Comparison of ENCODE assay signal across 13 cellular contexts in the genomic region with DNA sequence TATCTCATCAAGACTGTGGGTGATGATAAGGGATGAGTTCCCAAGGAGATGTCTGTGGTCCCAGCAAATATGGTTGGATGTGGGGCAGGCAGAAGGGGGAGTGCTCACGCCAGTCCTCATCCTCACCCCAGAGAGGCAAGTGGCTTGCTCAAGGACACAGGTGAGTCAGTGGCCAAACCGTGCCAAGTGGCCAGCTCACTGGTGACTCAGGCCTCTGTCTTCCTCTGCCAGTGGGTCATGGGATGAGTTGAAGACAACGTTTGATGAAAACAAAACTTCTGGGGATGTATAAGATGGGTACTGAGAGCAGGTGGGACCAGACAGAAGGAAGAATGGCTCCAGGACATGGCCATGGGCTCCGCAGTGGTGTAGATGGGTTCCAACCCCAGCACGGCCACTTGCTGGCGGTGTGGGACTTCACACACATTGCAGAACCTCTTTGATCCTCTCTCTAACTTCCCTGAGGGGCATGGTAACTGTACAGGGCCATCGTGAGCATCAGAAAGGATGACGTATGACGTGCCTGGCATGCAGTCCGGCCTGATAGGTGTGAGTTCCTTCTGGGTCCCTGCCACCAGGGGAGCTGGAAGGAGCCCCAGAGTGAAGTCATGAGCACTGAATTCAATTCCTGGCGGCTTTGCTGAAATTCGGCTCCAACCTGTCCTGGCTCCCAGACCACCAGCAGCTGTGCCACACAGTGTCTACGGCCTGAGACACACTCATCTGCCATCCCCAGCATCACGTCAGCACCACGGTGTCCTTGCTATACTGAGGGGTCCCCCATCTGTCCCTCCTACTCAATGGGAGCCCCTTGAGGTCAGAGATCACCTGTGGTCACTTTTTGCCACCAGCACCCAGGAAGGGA. TPM values are rescaled to one million over a fixed set of nuclear protein-coding genes. Genes with fewer than 3 reads are reported as not detected.
DNase-seq lines count a peak whose midpoint lies in the region; ATAC-seq and TF ChIP-seq lines count a peak whose summit lies in the region.
"Had no signal": no experiment of that assay in that cellular context is flagged by ENCODE, and none has a peak within 500 bp of the region (broad histone marks: within the 10 kb centered on the region; RNA-seq: fewer than 3 reads in every experiment).

No MANE protein-coding gene starts in this region.

- BruUV-seq in HCT116 (replicated peaks; lab: Mats Ljungman, UMichigan): no TSS peak

- peak overlapping the region; percentile 63 for H3K4me2 ChIP-seq in HCT116 (ENCODE audit: low read length)

- TF ChIP-seq CTCF in HCT116 (IDR thresholded peaks at IDR 0.05 in 2 of 3, conservative IDR thresholded peaks at IDR 0.05 in 1 of 3; ENCODE audit: borderline replicate concordance in 1 of 3, insufficient read depth in 1 of 3, low read depth in 2 of 3, low read length in 2 of 3): peak in 1 of 3 experiments; percentile 19; a peak in 2 of 6 replicates

- RAD21 ChIA-PET in HCT116 (lab: Charles Lee; ENCODE audit: low non-redundant PET in 1 of 2, low total read pairs in 2 of 2, uncharacterized antibody in 2 of 2, unreplicated experiment in 2 of 2): no interaction called here

- no peak overlapping the region for H3K27ac ChIP-seq in HCT116 (ENCODE audit: low read depth, low read length)

- TF ChIP-seq RAD21 in HCT116 (IDR thresholded peaks at IDR 0.05; ENCODE audit: low read depth): no peak

- intact Hi-C loops in HCT116 (cut with micrococcal nuclease): no loop called here

- POLR2A ChIA-PET in HCT116 (lab: Charles Lee): interaction anchor here (0.6 to 1.1 kb wide), 2 partner anchors 8 to 24 kb away, joined by 3 read pairs; no protein-coding TSS in a partner anchor

- no peaks in the 10 kb centered on the region for H4K20me1 ChIP-seq in HCT116 (ENCODE audit: insufficient read depth)

- H3K79me2 ChIP-seq in HCT116 (ENCODE audit: insufficient read depth, low read length): no peaks in the 10 kb centered on the region

- no peak overlapping the region for H2AFZ ChIP-seq in HCT116 (ENCODE audit: low read depth, low read length, poor library complexity, severe bottlenecking)

- no peaks in the 10 kb centered on the region for H3K9me3 Mint-ChIP-seq in activated T-helper 17 cell treated with anti-CD3 and anti-CD28 coated beads, Interleukin-2, amount 50 U/mL, for 72 hours
- no peaks in the 10 kb centered on the region for H3K9me3 Mint-ChIP-seq in natural killer cell treated with Interleukin-12 subunit alpha and Interleukin-12 subunit beta and Interleukin-15 and Interleukin-18, amount 100 ng/mL, for 72 hours

- H3K27me3 ChIP-seq in HCT116 (ENCODE audit: insufficient read depth, low read length): no peaks in the 10 kb centered on the region

- peak overlapping the region; percentile 77 for H3K27ac Mint-ChIP-seq in activated T-helper 17 cell treated with anti-CD3 and anti-CD28 coated beads, Interleukin-2, amount 50 U/mL, for 72 hours
- no peak overlapping the region for H3K27ac Mint-ChIP-seq in natural killer cell treated with Interleukin-12 subunit alpha and Interleukin-12 subunit beta and Interleukin-15 and Interleukin-18, amount 100 ng/mL, for 72 hours
- H3K27ac Mint-ChIP-seq: stimulated activated effector memory CD8-positive, alpha-beta T cell treated with anti-CD3 and anti-CD28 coated beads, Interleukin-12 subunit alpha, Interleukin-12 subunit beta, amount 100 ng/mL, for 72 hours had no signal

- H3K9ac ChIP-seq in HCT116 (ENCODE audit: low read length): peak overlapping the region; percentile 5; the same call in 1 of the 2 replicates

- peak overlapping the region; percentile 57 for H3K4me3 Mint-ChIP-seq in activated T-helper 17 cell treated with anti-CD3 and anti-CD28 coated beads, Interleukin-2, amount 50 U/mL, for 72 hours
- no peak overlapping the region for H3K4me3 Mint-ChIP-seq in natural killer cell treated with Interleukin-12 subunit alpha and Interleukin-12 subunit beta and Interleukin-15 and Interleukin-18, amount 100 ng/mL, for 72 hours
- H3K4me3 Mint-ChIP-seq: stimulated activated effector memory CD8-positive, alpha-beta T cell treated with anti-CD3 and anti-CD28 coated beads, Interleukin-12 subunit alpha, Interleukin-12 subunit beta, amount 100 ng/mL, for 72 hours had no signal

- H3K9me2 ChIP-seq in HCT116 (ENCODE audit: insufficient read depth): no peaks in the 10 kb centered on the region

- H3K4me1 ChIP-seq in HCT116 (ENCODE audit: control insufficient read depth in 1 of 2, insufficient read depth in 2 of 2, low read length in 2 of 2): peaks cover 27 to 53% of the 10 kb centered on the region in 2 experiments

- H3K9me3 ChIP-seq in HCT116 (ENCODE audit: control insufficient read depth in 1 of 2, insufficient read depth in 1 of 2, low read depth in 1 of 2, low read length in 2 of 2): no peaks in the 10 kb centered on the region

- peak; percentile 81 for ATAC-seq in HCT116
- peak; percentile 18 for ATAC-seq in activated T-helper 17 cell treated with anti-CD3 and anti-CD28 coated beads, Interleukin-2, amount 50 U/mL, for 72 hours (replicated peaks)
- ATAC-seq in HG03159 (IDR thresholded peaks at IDR 0.05; ENCODE audit: unreplicated experiment): no peak
- no peak for ATAC-seq in GM21526 (IDR thresholded peaks at IDR 0.05; ENCODE audit: low FRiP score, unreplicated experiment)
- ATAC-seq in natural killer cell treated with Interleukin-12 subunit alpha and Interleukin-12 subunit beta and Interleukin-15 and Interleukin-18, amount 100 ng/mL, for 72 hours: no peak

- CTCF ChIA-PET in HCT116 (lab: Charles Lee): interaction anchor here (0.6 kb wide), 2 partner anchors 8 to 19 kb away, joined by 3 read pairs; no protein-coding TSS in a partner anchor

- H3K4me3 ChIP-seq in HCT116 (replicated peaks in 1 of 2; ENCODE audit: low read depth in 1 of 2, low read length in 2 of 2): peak overlapping the region in 1 of 2 experiments; percentile 29; a peak in 1 of 4 replicates

- no peaks in the 10 kb centered on the region for H3K4me1 Mint-ChIP-seq in activated T-helper 17 cell treated with anti-CD3 and anti-CD28 coated beads, Interleukin-2, amount 50 U/mL, for 72 hours
- H3K4me1 Mint-ChIP-seq in natural killer cell treated with Interleukin-12 subunit alpha and Interleukin-12 subunit beta and Interleukin-15 and Interleukin-18, amount 100 ng/mL, for 72 hours (ENCODE audit: low read depth in 2 of 2): peaks cover 0 to 6% of the 10 kb centered on the region in 2 donors

- no peak for TF ChIP-seq POLR2A in HCT116 (IDR thresholded peaks at IDR 0.05; ENCODE audit: borderline replicate concordance, extremely low read depth, insufficient read depth, insufficient read length)

- peak; percentile 79 for DNase-seq in 8988T
- peak; percentile 81 for DNase-seq in HCT116 (ENCODE audit: low read depth, low spot score)
- peak; percentile 56 for DNase-seq in glomerular visceral epithelial cell (ENCODE audit: extremely low spot score)
- no peak for DNase-seq in D341Med (ENCODE audit: low spot score)
- no peak for DNase-seq in natural killer cell treated with Interleukin-12 subunit alpha and Interleukin-12 subunit beta and Interleukin-15 and Interleukin-18, amount 100 ng/mL, for 72 hours (ENCODE audit: low spot score)
- DNase-seq: Karpas-422 had no signal

- no peaks in the 10 kb centered on the region for H3K36me3 Mint-ChIP-seq in activated T-helper 17 cell treated with anti-CD3 and anti-CD28 coated beads, Interleukin-2, amount 50 U/mL, for 72 hours (ENCODE audit: low read depth)
- H3K36me3 Mint-ChIP-seq in natural killer cell treated with Interleukin-12 subunit alpha and Interleukin-12 subunit beta and Interleukin-15 and Interleukin-18, amount 100 ng/mL, for 72 hours: no peaks in the 10 kb centered on the region
- H3K36me3 Mint-ChIP-seq: stimulated activated effector memory CD8-positive, alpha-beta T cell treated with anti-CD3 and anti-CD28 coated beads, Interleukin-12 subunit alpha, Interleukin-12 subunit beta, amount 100 ng/mL, for 72 hours had no signal

- no peaks in the 10 kb centered on the region for H3K27me3 Mint-ChIP-seq in activated T-helper 17 cell treated with anti-CD3 and anti-CD28 coated beads, Interleukin-2, amount 50 U/mL, for 72 hours
- peaks cover 0 to 4% of the 10 kb centered on the region in 2 donors for H3K27me3 Mint-ChIP-seq in natural killer cell treated with Interleukin-12 subunit alpha and Interleukin-12 subunit beta and Interleukin-15 and Interleukin-18, amount 100 ng/mL, for 72 hours

- no peaks in the 10 kb centered on the region for H3K36me3 ChIP-seq in HCT116 (ENCODE audit: control insufficient read depth in 1 of 2, insufficient read depth in 2 of 2, low read length in 2 of 2)

TF ChIP-seq in HCT116, 20 proteins besides CTCF, POLR2A, EP300 and RAD21:
- TF ChIP-seq SP1 (IDR thresholded peaks at IDR 0.05; ENCODE audit: low read depth) (no peak), EZH2phosphoT487 (IDR thresholded peaks at IDR 0.05; ENCODE audit: borderline replicate concordance) (no peak), POLR2AphosphoS5 (IDR thresholded peaks at IDR 0.05; ENCODE audit: low read depth, low read length) (peak; percentile 59), ZNF274 (IDR thresholded peaks at IDR 0.05; ENCODE audit: low read depth, low read length) (no peak), EGR1 (IDR thresholded peaks at IDR 0.05; ENCODE audit: low read depth) (no peak), YY1 (IDR thresholded peaks at IDR 0.05; ENCODE audit: extremely low read depth, insufficient replicate concordance, low read depth, low read length) (peak; percentile 12), FOSL1 (IDR thresholded peaks at IDR 0.05; ENCODE audit: low read depth) (no peak), TCF7L2 (IDR thresholded peaks at IDR 0.05; ENCODE audit: borderline replicate concordance, extremely low read depth, insufficient read depth, insufficient read length) (peak; percentile 70), ELF1 (IDR thresholded peaks at IDR 0.05; ENCODE audit: borderline replicate concordance, low read depth) (no peak)
- TF ChIP-seq, protein P1, sequence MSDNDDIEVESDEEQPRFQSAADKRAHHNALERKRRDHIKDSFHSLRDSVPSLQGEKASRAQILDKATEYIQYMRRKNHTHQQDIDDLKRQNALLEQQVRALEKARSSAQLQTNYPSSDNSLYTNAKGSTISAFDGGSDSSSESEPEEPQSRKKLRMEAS (IDR thresholded peaks at IDR 0.05): no peak

RNA-seq across cellular contexts. Expression of a gene that starts 41.3 kb away (rescaled TPM):
- not detected for total RNA-seq in HCT116 (2021; ENCODE audit: unreplicated experiment)
- polyA plus RNA-seq in HCT116 (2012): 0.04 and 0.05 TPM in 2 replicates
- total RNA-seq in activated T-helper 17 cell treated with anti-CD3 and anti-CD28 coated beads, Interleukin-2, amount 50 U/mL, for 72 hours: not detected
- not detected for total RNA-seq in natural killer cell treated with Interleukin-12 subunit alpha and Interleukin-12 subunit beta and Interleukin-15 and Interleukin-18, amount 100 ng/mL, for 72 hours
- total RNA-seq: SK-MEL-5 had no signal
- polyA plus RNA-seq: neural cell had no signal

RNA-seq across cellular contexts. Expression of a gene that starts 53.6 kb away (rescaled TPM):
- not detected for total RNA-seq in HCT116 (2021; ENCODE audit: unreplicated experiment)
- 0.14 and 0.19 TPM in 2 replicates for polyA plus RNA-seq in HCT116 (2012)
- not detected for total RNA-seq in activated T-helper 17 cell treated with anti-CD3 and anti-CD28 coated beads, Interleukin-2, amount 50 U/mL, for 72 hours
- not detected for total RNA-seq in natural killer cell treated with Interleukin-12 subunit alpha and Interleukin-12 subunit beta and Interleukin-15 and Interleukin-18, amount 100 ng/mL, for 72 hours
- total RNA-seq: activated naive CD4-positive, alpha-beta T cell treated with anti-CD3 and anti-CD28 coated beads, Interleukin-2, amount 50 U/mL, for 72 hours; SK-MEL-5 had no signal
- polyA plus RNA-seq: neural cell had no signal

Comparison
In these comparisons a context has a peak if more than half of its experiments do, and no peak if none do; other contexts are left out.
1. DNase-seq: peak in 8988T (single experiment), HCT116 (single experiment) and glomerular visceral epithelial cell (single experiment); none in D341Med (single experiment) and natural killer cell treated with Interleukin-12 subunit alpha and Interleukin-12 subunit beta and Interleukin-15 and Interleukin-18, amount 100 ng/mL, for 72 hours (single experiment).
2. ATAC-seq: peak in HCT116 (single experiment) and activated T-helper 17 cell treated with anti-CD3 and anti-CD28 coated beads, Interleukin-2, amount 50 U/mL, for 72 hours (single experiment); none in HG03159 (single experiment), GM21526 (single experiment) and natural killer cell treated with Interleukin-12 subunit alpha and Interleukin-12 subunit beta and Interleukin-15 and Interleukin-18, amount 100 ng/mL, for 72 hours (0 of 2).